In genomic region chr3:165805834-165806561, GRCh38 we compare ENCODE assay signal across 11 cellular contexts. TPM values are rescaled to one million over a fixed set of nuclear protein-coding genes. Genes with fewer than 3 reads are reported as not detected.
DNase-seq lines count a peak whose midpoint lies in the region; ATAC-seq and TF ChIP-seq lines count a peak whose summit lies in the region.
"Had no signal": no experiment of that assay in that cellular context is flagged by ENCODE, and none has a peak within 500 bp of the region (broad histone marks: within the 10 kb centered on the region; RNA-seq: fewer than 3 reads in every experiment).

No MANE protein-coding gene starts in this region.

- ATAC-seq in GM21447 (IDR thresholded peaks at IDR 0.05; ENCODE audit: unreplicated experiment) (peak; percentile 76), HG03439 (IDR thresholded peaks at IDR 0.05; ENCODE audit: unreplicated experiment) (peak; percentile 86)

- no peaks in the 10 kb centered on the region for H3K36me3 ChIP-seq in GM06990 (ENCODE audit: control insufficient read depth, insufficient read depth, low read length)
- H3K36me3 ChIP-seq: neural progenitor cell had no signal

- no peaks in the 10 kb centered on the region for H3K27me3 ChIP-seq in GM06990 (replicated peaks; ENCODE audit: control insufficient read depth, insufficient read depth, low read length)
- H3K27me3 ChIP-seq: neural progenitor cell had no signal

- H3K4me3 ChIP-seq in GM06990 (replicated peaks; ENCODE audit: low read depth, low read length), result peak overlapping the region; percentile 37
- H3K4me3 ChIP-seq in fibroblast of villous mesenchyme (ENCODE audit: low read depth, low read length), result no peak overlapping the region
- H3K4me3 ChIP-seq: neural progenitor cell had no signal

- TF ChIP-seq CTCF in GM06990 (IDR thresholded peaks at IDR 0.05; ENCODE audit: insufficient read depth, low read length, poor library complexity, severe bottlenecking) (no peak), fibroblast of villous mesenchyme (IDR thresholded peaks at IDR 0.05; ENCODE audit: insufficient read depth, low read depth, low read length) (no peak)

- peak; percentile 50 for DNase-seq in GM06990 (ENCODE audit: extremely low read depth, insufficient read length)
- peak; percentile 3 for DNase-seq in fibroblast of villous mesenchyme (ENCODE audit: low read depth)
- no peak for DNase-seq in stimulated activated naive CD4-positive, alpha-beta T cell (lab: John Stamatoyannopoulos, UW)
- DNase-seq in activated CD4-positive, alpha-beta T cell treated with anti-CD3 and anti-CD28 coated beads for 1 hour, result no peak
- no peak for DNase-seq in NCI-H510A treated with DMSO at 0.1 percent for 48 hours (lab: John Stamatoyannopoulos, UW)
- no peak for DNase-seq in DMS114 treated with DMSO at 0.1 percent for 48 hours (lab: John Stamatoyannopoulos, UW; ENCODE audit: unreplicated experiment)
- DNase-seq: activated effector memory CD4-positive, alpha-beta T cell treated with anti-CD3 and anti-CD28 coated beads, Interleukin-2, amount 50 U/mL, for 16 hours; COR-L47 had no signal

RNA-seq across cellular contexts. Expression of gene BCHE, which starts 31.2 kb away (rescaled TPM):
- total RNA-seq in fibroblast of villous mesenchyme, result 1.6 and 2.6 TPM in 2 replicates

Comparison
In these comparisons a context has a peak if more than half of its experiments do, and no peak if none do; other contexts are left out.
1. DNase-seq: peak in GM06990 (single experiment) and fibroblast of villous mesenchyme (single experiment); none in stimulated activated naive CD4-positive, alpha-beta T cell (0 of 6), activated CD4-positive, alpha-beta T cell treated with anti-CD3 and anti-CD28 coated beads for 1 hour (single experiment), NCI-H510A treated with DMSO at 0.1 percent for 48 hours (single experiment) and DMS114 treated with DMSO at 0.1 percent for 48 hours (single experiment).